ENCODE assay signal across 1 cellular context in genomic region chr20:33262658-33263065, GRCh38.
TF ChIP-seq lines count a peak whose summit lies in the region.

No MANE protein-coding gene starts in this region.

TF ChIP-seq in HepG2, 621 proteins besides CTCF, POLR2A, EP300 and RAD21 (continued from another document and continues in another):
- TF ChIP-seq HMGXB3 (CRISPR knock-in tag; IDR thresholded peaks at IDR 0.05; ENCODE audit: borderline replicate concordance): peak; percentile 46; the same call in 1 of the 2 replicates
- TF ChIP-seq ZNF326 (CRISPR knock-in tag; IDR thresholded peaks at IDR 0.05; ENCODE audit: borderline replicate concordance): no peak
- TF ChIP-seq HNF1B (CRISPR knock-in tag; IDR thresholded peaks at IDR 0.05): no peak
- no peak for TF ChIP-seq PBX2 (CRISPR knock-in tag; IDR thresholded peaks at IDR 0.05)
- TF ChIP-seq ZNF614 (CRISPR knock-in tag; IDR thresholded peaks at IDR 0.05; ENCODE audit: borderline replicate concordance): no peak
- TF ChIP-seq MYC (CRISPR knock-in tag; IDR thresholded peaks at IDR 0.05; ENCODE audit: borderline replicate concordance): no peak
- TF ChIP-seq SP1 (IDR thresholded peaks at IDR 0.05): no peak
- TF ChIP-seq SP1 (CRISPR knock-in tag; IDR thresholded peaks at IDR 0.05): 0 out of 2 replicates have a peak, but pooled peaks have one; percentile 27
- TF ChIP-seq TFAP4 (IDR thresholded peaks at IDR 0.05; ENCODE audit: borderline replicate concordance, low read depth): no peak
- TF ChIP-seq SP5 (CRISPR knock-in tag; IDR thresholded peaks at IDR 0.05; ENCODE audit: borderline replicate concordance, low read depth): peak; percentile 33; the same call in 1 of the 2 replicates
- TF ChIP-seq ZBTB26 (CRISPR knock-in tag; IDR thresholded peaks at IDR 0.05; ENCODE audit: borderline replicate concordance): peak; percentile 70; the same call in 1 of the 2 replicates
- no peak for TF ChIP-seq ZMYM3 (CRISPR knock-in tag; IDR thresholded peaks at IDR 0.05)
- TF ChIP-seq SIN3A (IDR thresholded peaks at IDR 0.05; ENCODE audit: borderline replicate concordance, low read depth, low read length): no peak
- no peak for TF ChIP-seq ZNF558 (CRISPR knock-in tag; IDR thresholded peaks at IDR 0.05; ENCODE audit: borderline replicate concordance)
- no peak for TF ChIP-seq POLR2AphosphoS2 (IDR thresholded peaks at IDR 0.05; ENCODE audit: low read depth, low read length)
- no peak for TF ChIP-seq MAFG (CRISPR knock-in tag; IDR thresholded peaks at IDR 0.05)
- TF ChIP-seq HIC2 (CRISPR knock-in tag; IDR thresholded peaks at IDR 0.05; ENCODE audit: low read depth): no peak
- no peak for TF ChIP-seq ZNF138 (CRISPR knock-in tag; IDR thresholded peaks at IDR 0.05; ENCODE audit: low read depth)
- TF ChIP-seq ATF7-NPFF (CRISPR knock-in tag; IDR thresholded peaks at IDR 0.05; ENCODE audit: low read depth): no peak
- TF ChIP-seq DBP (CRISPR knock-in tag; IDR thresholded peaks at IDR 0.05; ENCODE audit: not compliant biosample characterization): no peak
- no peak for TF ChIP-seq ZNF761 (CRISPR knock-in tag; conservative IDR thresholded peaks at IDR 0.05)
- no peak for TF ChIP-seq CBX2 (IDR thresholded peaks at IDR 0.05; ENCODE audit: low read depth, low read length)
- no peak for TF ChIP-seq CBX2 (CRISPR knock-in tag; IDR thresholded peaks at IDR 0.05; ENCODE audit: low read depth)
- peak; percentile 33; the same call in 1 of the 2 replicates for TF ChIP-seq ZFY (CRISPR knock-in tag; IDR thresholded peaks at IDR 0.05)
- TF ChIP-seq AFF4 (CRISPR knock-in tag; IDR thresholded peaks at IDR 0.05): no peak
- no peak for TF ChIP-seq ZNF7 (CRISPR knock-in tag; IDR thresholded peaks at IDR 0.05)
- no peak for TF ChIP-seq ZNF510 (CRISPR knock-in tag; IDR thresholded peaks at IDR 0.05; ENCODE audit: low read depth)
- peak; percentile 47; the same call in 1 of the 2 replicates for TF ChIP-seq FOXK1 (CRISPR knock-in tag; IDR thresholded peaks at IDR 0.05; ENCODE audit: borderline replicate concordance, low read depth)
- TF ChIP-seq RFX5 (IDR thresholded peaks at IDR 0.05; ENCODE audit: low read depth, low read length): no peak
- peak; percentile 27; the same call in 1 of the 2 replicates for TF ChIP-seq ZNF264 (CRISPR knock-in tag; IDR thresholded peaks at IDR 0.05)
- TF ChIP-seq KDM2A (CRISPR knock-in tag; IDR thresholded peaks at IDR 0.05; ENCODE audit: borderline replicate concordance, low read depth): peak; percentile 61; the same call in 1 of the 2 replicates
- no peak for TF ChIP-seq HIVEP1 (CRISPR knock-in tag; IDR thresholded peaks at IDR 0.05)
- TF ChIP-seq ADNP (CRISPR knock-in tag; IDR thresholded peaks at IDR 0.05): no peak
- no peak for TF ChIP-seq ZNF883 (CRISPR knock-in tag; IDR thresholded peaks at IDR 0.05; ENCODE audit: not compliant biosample characterization)
- TF ChIP-seq ZNF256 (CRISPR knock-in tag; conservative IDR thresholded peaks at IDR 0.05): no peak
- TF ChIP-seq NFATC3 (CRISPR knock-in tag; IDR thresholded peaks at IDR 0.05): no peak
- 0 out of 2 replicates have a peak, but pooled peaks have one; percentile 29 for TF ChIP-seq KLF6 (CRISPR knock-in tag; IDR thresholded peaks at IDR 0.05)
- TF ChIP-seq ZNF850 (CRISPR knock-in tag; conservative IDR thresholded peaks at IDR 0.05): no peak
- no peak for TF ChIP-seq PHF20 (CRISPR knock-in tag; IDR thresholded peaks at IDR 0.05)
- TF ChIP-seq KAT7 (CRISPR knock-in tag; IDR thresholded peaks at IDR 0.05; ENCODE audit: borderline replicate concordance): no peak
- 0 out of 2 replicates have a peak, but pooled peaks have one; percentile 48 for TF ChIP-seq SAP130 (CRISPR knock-in tag; IDR thresholded peaks at IDR 0.05; ENCODE audit: low read depth)
- peak; percentile 35; the same call in 1 of the 2 replicates for TF ChIP-seq PPARG (CRISPR knock-in tag; conservative IDR thresholded peaks at IDR 0.05)
- TF ChIP-seq MED8 (CRISPR knock-in tag; IDR thresholded peaks at IDR 0.05; ENCODE audit: insufficient replicate concordance): no peak
- TF ChIP-seq ZNF629 (CRISPR knock-in tag; conservative IDR thresholded peaks at IDR 0.05): no peak
- peak; percentile 60 for TF ChIP-seq SALL1 (CRISPR knock-in tag; IDR thresholded peaks at IDR 0.05)
- TF ChIP-seq RARG (CRISPR knock-in tag; IDR thresholded peaks at IDR 0.05; ENCODE audit: low read depth): no peak
- TF ChIP-seq HINFP (CRISPR knock-in tag; IDR thresholded peaks at IDR 0.05; ENCODE audit: low read depth): peak; percentile 39; the same call in 1 of the 2 replicates
- no peak for TF ChIP-seq ZSCAN12 (CRISPR knock-in tag; IDR thresholded peaks at IDR 0.05)
- no peak for TF ChIP-seq TRIM24 (CRISPR knock-in tag; IDR thresholded peaks at IDR 0.05)
- TF ChIP-seq MXD1 (CRISPR knock-in tag; IDR thresholded peaks at IDR 0.05): no peak
- TF ChIP-seq HOXA3 (CRISPR knock-in tag; IDR thresholded peaks at IDR 0.05): 0 out of 2 replicates have a peak, but pooled peaks have one; percentile 9
